In the genomic region with DNA sequence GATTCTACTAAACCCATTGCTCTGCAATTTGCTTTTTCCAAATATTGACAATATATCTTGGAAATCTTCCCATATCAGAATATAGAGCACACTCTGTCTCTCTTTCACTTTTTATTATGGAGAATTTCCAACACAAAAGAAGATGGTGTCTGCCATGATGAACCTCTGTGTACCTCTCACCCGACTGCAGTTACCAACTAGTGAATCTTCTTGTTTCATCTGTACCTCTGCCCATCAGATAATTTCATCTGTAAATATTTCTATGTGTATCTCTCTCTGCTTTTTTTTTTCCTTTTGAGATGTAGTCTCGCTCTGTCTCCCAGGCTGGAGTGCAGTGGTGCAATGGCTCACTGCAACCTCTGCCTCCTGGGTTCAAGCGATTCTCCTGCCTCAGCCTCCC, we compare ENCODE assay signal across 28 cellular contexts.
"Had no signal": no experiment of that assay in that cellular context is flagged by ENCODE, and none has a peak within 500 bp of the region (broad histone marks: within the 10 kb centered on the region; RNA-seq: fewer than 3 reads in every experiment).

No MANE protein-coding gene starts in this region.

- ATAC-seq: activated T-cell treated with anti-CD3 and anti-CD28 coated beads, Interleukin-2, amount 50 U/mL, for 72 hours; esophagus mucosa; WTC11 had no signal

- H3K4me3 ChIP-seq: coronary artery, dorsolateral prefrontal cortex had no signal

- H3K36me3 ChIP-seq: brain microvascular endothelial cell had no signal

- H3K27ac Mint-ChIP-seq: activated CD4-positive, alpha-beta memory T cell treated with anti-CD3 and anti-CD28 coated beads, Interleukin-2, amount 10 ng/mL, durations not matched to agents 7 days and 5 days; activated CD4-positive, alpha-beta T cell treated with anti-CD3 and anti-CD28 coated beads, Interleukin-2, amount 10 ng/mL, durations not matched to agents 7 days and 5 days; activated naive CD8-positive, alpha-beta T cell; activated T-cell treated with anti-CD3 and anti-CD28 coated beads, Interleukin-2, amount 50 U/mL, for 24 hours; activated T-cell treated with anti-CD3 and anti-CD28 coated beads, Interleukin-2, amount 50 U/mL, for 72 hours; endodermal cell; WTC11 had no signal

- H3K4me3 Mint-ChIP-seq: activated CD4-positive, alpha-beta memory T cell treated with anti-CD3 and anti-CD28 coated beads, Interleukin-2, amount 10 ng/mL, durations not matched to agents 7 days and 5 days; activated CD4-positive, alpha-beta T cell treated with anti-CD3 and anti-CD28 coated beads, Interleukin-2, amount 10 ng/mL, durations not matched to agents 7 days and 5 days; activated naive CD8-positive, alpha-beta T cell; activated T-cell treated with anti-CD3 and anti-CD28 coated beads, Interleukin-2, amount 50 U/mL, for 24 hours; activated T-cell treated with anti-CD3 and anti-CD28 coated beads, Interleukin-2, amount 50 U/mL, for 72 hours; central memory CD8-positive, alpha-beta T cell; dendritic cell treated with granulocyte-macrophage colony-stimulating factor and Interleukin-4, amounts not matched to agents 40 ng/mL and 50 ng/mL, for 4 days; endodermal cell; WTC11 had no signal

- H3K4me1 Mint-ChIP-seq: activated CD4-positive, alpha-beta memory T cell treated with anti-CD3 and anti-CD28 coated beads, Interleukin-2, amount 10 ng/mL, durations not matched to agents 7 days and 5 days; activated CD4-positive, alpha-beta T cell treated with anti-CD3 and anti-CD28 coated beads, Interleukin-2, amount 10 ng/mL, durations not matched to agents 7 days and 5 days; central memory CD8-positive, alpha-beta T cell; endodermal cell had no signal

- H3K36me3 Mint-ChIP-seq: activated naive CD8-positive, alpha-beta T cell; WTC11 had no signal

- DNase-seq: activated CD4-positive, alpha-beta memory T cell treated with anti-CD3 and anti-CD28 coated beads, Interleukin-2, amount 10 ng/mL, durations not matched to agents 7 days and 5 days; activated CD4-positive, alpha-beta T cell treated with anti-CD3 and anti-CD28 coated beads for 1 hour; activated CD4-positive, alpha-beta T cell treated with anti-CD3 and anti-CD28 coated beads for 4 hours; activated CD4-positive, alpha-beta T cell treated with anti-CD3 and anti-CD28 coated beads, Interleukin-2, amount 10 ng/mL, durations not matched to agents 7 days and 5 days; activated CD4-positive, alpha-beta T cell treated with anti-CD3 and anti-CD28 coated beads, Interleukin-2, amount 50 U/mL, for 4 hours; activated CD8-positive, alpha-beta memory T cell treated with anti-CD3 and anti-CD28 coated beads, Interleukin-2, amount 50 U/mL, for 48 hours; activated effector memory CD4-positive, alpha-beta T cell treated with Interleukin-2 at 50 U/mL for 16 hours; activated gamma-delta T cell treated with Interleukin-2 at 50 U/mL for 16 hours; activated naive CD4-positive, alpha-beta T cell treated with anti-CD3 and anti-CD28 coated beads, Interleukin-2, amount 50 U/mL, for 16 hours; activated naive CD4-positive, alpha-beta T cell treated with Interleukin-2 at 50 U/mL for 16 hours; activated T-cell treated with anti-CD3 and anti-CD28 coated beads for 4 hours; activated T-cell treated with anti-CD3 and anti-CD28 coated beads, Interleukin-2, amount 50 U/mL, for 24 hours; activated T-cell treated with anti-CD3 and anti-CD28 coated beads, Interleukin-2, amount 50 U/mL, for 72 hours; amniotic stem cell; anterior cingulate cortex; brain microvascular endothelial cell; dorsolateral prefrontal cortex; effector memory CD4-positive, alpha-beta T cell; endodermal cell; foreskin fibroblast; head of caudate nucleus; T-helper 2 cell had no signal

- H3K27me3 Mint-ChIP-seq: activated naive CD8-positive, alpha-beta T cell; activated T-cell treated with anti-CD3 and anti-CD28 coated beads, Interleukin-2, amount 50 U/mL, for 24 hours had no signal

- H3K27me3 ChIP-seq: dorsolateral prefrontal cortex had no signal

- H3K9me3 Mint-ChIP-seq: activated CD4-positive, alpha-beta memory T cell treated with anti-CD3 and anti-CD28 coated beads, Interleukin-2, amount 10 ng/mL, durations not matched to agents 7 days and 5 days; activated CD4-positive, alpha-beta T cell treated with anti-CD3 and anti-CD28 coated beads, Interleukin-2, amount 10 ng/mL, durations not matched to agents 7 days and 5 days; activated T-cell treated with anti-CD3 and anti-CD28 coated beads, Interleukin-2, amount 50 U/mL, for 24 hours; activated T-cell treated with anti-CD3 and anti-CD28 coated beads, Interleukin-2, amount 50 U/mL, for 72 hours; central memory CD8-positive, alpha-beta T cell; dendritic cell treated with granulocyte-macrophage colony-stimulating factor and Interleukin-4, amounts not matched to agents 40 ng/mL and 50 ng/mL, for 4 days; endodermal cell; WTC11 had no signal

- H3K27ac ChIP-seq: brain microvascular endothelial cell, coronary artery had no signal
